9 cellular contexts compared by ENCODE assay signal in genomic region chr12:52081263-52081733, GRCh38. TPM values are rescaled to one million over a fixed set of nuclear protein-coding genes. Genes with fewer than 3 reads are reported as not detected.
A peak's percentile ranks its signal among the peaks of the same experiment; 100 is the strongest.
DNase-seq lines count a peak whose midpoint lies in the region; ATAC-seq, FAIRE-seq and TF ChIP-seq lines count a peak whose summit lies in the region.
"Had no signal": no experiment of that assay in that cellular context is flagged by ENCODE, and none has a peak within 500 bp of the region (broad histone marks: within the 10 kb centered on the region; RNA-seq: fewer than 3 reads in every experiment).

No MANE protein-coding gene starts in this region.

- H3K4me3 ChIP-seq in SU-DHL-6 (ENCODE audit: insufficient read depth, low read length, poor library complexity, severe bottlenecking), result no peak overlapping the region
- no peak overlapping the region for H3K4me3 ChIP-seq in mucosa of stomach (ENCODE audit: low read length)

- H3K9ac ChIP-seq in SU-DHL-6 (ENCODE audit: low read length) (peak overlapping the region; percentile 5; the same call in 1 of the 2 replicates), mucosa of stomach (ENCODE audit: low read length) (peak overlapping the region; percentile 44)

- no peak overlapping the region for H2AFZ ChIP-seq in SU-DHL-6 (ENCODE audit: low read depth, low read length, severe bottlenecking)

- ATAC-seq in HG03159 (IDR thresholded peaks at IDR 0.05; ENCODE audit: unreplicated experiment) (peak; percentile 82), HG03045 (IDR thresholded peaks at IDR 0.05; ENCODE audit: unreplicated experiment) (no peak)

- H3K4me3 Mint-ChIP-seq in activated CD4-positive, alpha-beta T cell treated with anti-CD3 and anti-CD28 coated beads, Interleukin-2, amount 10 ng/mL, durations not matched to agents 7 days and 5 days, result no peak overlapping the region
- no peak overlapping the region for H3K4me3 Mint-ChIP-seq in chondrocyte (ENCODE audit: unreplicated experiment)
- H3K4me3 Mint-ChIP-seq: dendritic cell treated with granulocyte-macrophage colony-stimulating factor and Interleukin-4, amounts not matched to agents 40 ng/mL and 50 ng/mL, for 4 days had no signal

- H3K36me3 Mint-ChIP-seq in activated CD4-positive, alpha-beta T cell treated with anti-CD3 and anti-CD28 coated beads, Interleukin-2, amount 10 ng/mL, durations not matched to agents 7 days and 5 days (ENCODE audit: low read depth), result peaks cover 8% of the 10 kb centered on the region
- H3K36me3 Mint-ChIP-seq in chondrocyte (ENCODE audit: low read depth), result peaks cover 20% of the 10 kb centered on the region

- no peak overlapping the region for H3K27ac Mint-ChIP-seq in activated CD4-positive, alpha-beta T cell treated with anti-CD3 and anti-CD28 coated beads, Interleukin-2, amount 10 ng/mL, durations not matched to agents 7 days and 5 days
- no peak overlapping the region for H3K27ac Mint-ChIP-seq in chondrocyte (ENCODE audit: unreplicated experiment)
- H3K27ac Mint-ChIP-seq: dendritic cell treated with granulocyte-macrophage colony-stimulating factor and Interleukin-4, amounts not matched to agents 40 ng/mL and 50 ng/mL, for 4 days had no signal

- H3F3A ChIP-seq in SU-DHL-6 (ENCODE audit: insufficient read depth), result no peaks in the 10 kb centered on the region

- TF ChIP-seq CTCF in SU-DHL-6 (IDR thresholded peaks at IDR 0.05; ENCODE audit: insufficient read depth, low read length, poor library complexity, severe bottlenecking) (no peak), chondrocyte (IDR thresholded peaks at IDR 0.05) (no peak)

- CTCF ChIA-PET in activated CD4-positive, alpha-beta T cell treated with anti-CD3 and anti-CD28 coated beads, Interleukin-2, amount 10 ng/mL, durations not matched to agents 7 days and 5 days (lab: Charles Lee), result interaction anchor here (0.7 to 5.1 kb wide), 4 partner anchors 10 to 55 kb away, joined by 3 to 60 read pairs (median 14); partner anchors contain the start of gene ATG101

- DNase-seq in GM19239 (ENCODE audit: insufficient read length, low spot score), result peak; percentile 87
- no peak for DNase-seq in activated CD4-positive, alpha-beta T cell treated with anti-CD3 and anti-CD28 coated beads, Interleukin-2, amount 10 ng/mL, durations not matched to agents 7 days and 5 days
- DNase-seq in chondrocyte (ENCODE audit: low spot score), result no peak
- DNase-seq in ureter (ENCODE audit: low spot score), result no peak

- POLR2A ChIA-PET in activated CD4-positive, alpha-beta T cell treated with anti-CD3 and anti-CD28 coated beads, Interleukin-2, amount 10 ng/mL, durations not matched to agents 7 days and 5 days (lab: Charles Lee), result interaction anchor here (0.6 to 0.7 kb wide), 2 partner anchors 10 to 1042 kb away, joined by 3 read pairs; no protein-coding TSS in a partner anchor

- H3K36me3 ChIP-seq in SU-DHL-6 (ENCODE audit: low read length), result no peaks in the 10 kb centered on the region
- H3K36me3 ChIP-seq in mucosa of stomach (ENCODE audit: control insufficient read depth, insufficient read depth, low read length), result peaks cover 6% of the 10 kb centered on the region

- H3K27me3 ChIP-seq in SU-DHL-6 (ENCODE audit: low read length) (no peaks in the 10 kb centered on the region), mucosa of stomach (ENCODE audit: control insufficient read depth, insufficient read depth, low read length) (no peaks in the 10 kb centered on the region)

- no peaks in the 10 kb centered on the region for H4K20me1 ChIP-seq in SU-DHL-6 (ENCODE audit: low read depth, low read length)

- peaks cover 18% of the 10 kb centered on the region for H3K4me1 ChIP-seq in mucosa of stomach (ENCODE audit: control insufficient read depth, insufficient read depth, low read length)

- no peak overlapping the region for H3K4me2 ChIP-seq in SU-DHL-6 (ENCODE audit: low read depth, low read length, poor library complexity, severe bottlenecking)

- H3K9me2 ChIP-seq in SU-DHL-6 (replicated peaks; ENCODE audit: insufficient read depth, low read length), result no peaks in the 10 kb centered on the region

- H3K9me3 Mint-ChIP-seq in activated CD4-positive, alpha-beta T cell treated with anti-CD3 and anti-CD28 coated beads, Interleukin-2, amount 10 ng/mL, durations not matched to agents 7 days and 5 days, result no peaks in the 10 kb centered on the region
- no peaks in the 10 kb centered on the region for H3K9me3 Mint-ChIP-seq in chondrocyte (ENCODE audit: low read depth)
- H3K9me3 Mint-ChIP-seq: dendritic cell treated with granulocyte-macrophage colony-stimulating factor and Interleukin-4, amounts not matched to agents 40 ng/mL and 50 ng/mL, for 4 days had no signal

- no peak overlapping the region for H3K27ac ChIP-seq in SU-DHL-6 (ENCODE audit: low read depth, low read length)

- H3K9me3 ChIP-seq in SU-DHL-6 (ENCODE audit: insufficient read depth, low read length) (no peaks in the 10 kb centered on the region), mucosa of stomach (ENCODE audit: control insufficient read depth, low read length) (no peaks in the 10 kb centered on the region)

- H3K27me3 Mint-ChIP-seq in activated CD4-positive, alpha-beta T cell treated with anti-CD3 and anti-CD28 coated beads, Interleukin-2, amount 10 ng/mL, durations not matched to agents 7 days and 5 days, result no peaks in the 10 kb centered on the region
- peaks cover 2% of the 10 kb centered on the region for H3K27me3 Mint-ChIP-seq in chondrocyte (ENCODE audit: low read depth)

- peaks cover 14% of the 10 kb centered on the region for H3K4me1 Mint-ChIP-seq in activated CD4-positive, alpha-beta T cell treated with anti-CD3 and anti-CD28 coated beads, Interleukin-2, amount 10 ng/mL, durations not matched to agents 7 days and 5 days
- H3K4me1 Mint-ChIP-seq in chondrocyte (ENCODE audit: low read depth), result peaks cover 19% of the 10 kb centered on the region

- FAIRE-seq in GM19239 (lab: Jason Lieb, UNC), result peak; percentile 83

- H3K79me2 ChIP-seq in SU-DHL-6 (ENCODE audit: insufficient read depth, low read length), result no peaks in the 10 kb centered on the region

RNA-seq across cellular contexts. Expression of gene SMIM41, which starts 1.8 kb away (rescaled TPM):
- total RNA-seq in activated CD4-positive, alpha-beta T cell treated with anti-CD3 and anti-CD28 coated beads, Interleukin-2, amount 10 ng/mL, durations not matched to agents 7 days and 5 days, result not detected
- total RNA-seq in chondrocyte (not detected in 3 replicates), ureter (0.78 TPM)

RNA-seq across cellular contexts. Expression of gene ATG101, which starts 11.5 kb away (rescaled TPM):
- 10 to 100 TPM; 28.3 to 30.4 TPM for total RNA-seq in activated CD4-positive, alpha-beta T cell treated with anti-CD3 and anti-CD28 coated beads, Interleukin-2, amount 10 ng/mL, durations not matched to agents 7 days and 5 days
- total RNA-seq in chondrocyte (48.0 to 55.1 TPM (median 50.5 TPM) in 3 replicates), ureter (27.2 TPM)

RNA-seq across cellular contexts. Expression of gene NR4A1, which starts 30.1 kb away (rescaled TPM):
- total RNA-seq in activated CD4-positive, alpha-beta T cell treated with anti-CD3 and anti-CD28 coated beads, Interleukin-2, amount 10 ng/mL, durations not matched to agents 7 days and 5 days, result 1 to 10 TPM; 2.1 to 2.7 TPM
- 5.7 to 7.6 TPM (median 7.3 TPM) in 3 replicates for total RNA-seq in chondrocyte
- total RNA-seq in ureter, result 79.2 TPM
